8 cellular contexts compared by ENCODE assay signal in the genomic region with DNA sequence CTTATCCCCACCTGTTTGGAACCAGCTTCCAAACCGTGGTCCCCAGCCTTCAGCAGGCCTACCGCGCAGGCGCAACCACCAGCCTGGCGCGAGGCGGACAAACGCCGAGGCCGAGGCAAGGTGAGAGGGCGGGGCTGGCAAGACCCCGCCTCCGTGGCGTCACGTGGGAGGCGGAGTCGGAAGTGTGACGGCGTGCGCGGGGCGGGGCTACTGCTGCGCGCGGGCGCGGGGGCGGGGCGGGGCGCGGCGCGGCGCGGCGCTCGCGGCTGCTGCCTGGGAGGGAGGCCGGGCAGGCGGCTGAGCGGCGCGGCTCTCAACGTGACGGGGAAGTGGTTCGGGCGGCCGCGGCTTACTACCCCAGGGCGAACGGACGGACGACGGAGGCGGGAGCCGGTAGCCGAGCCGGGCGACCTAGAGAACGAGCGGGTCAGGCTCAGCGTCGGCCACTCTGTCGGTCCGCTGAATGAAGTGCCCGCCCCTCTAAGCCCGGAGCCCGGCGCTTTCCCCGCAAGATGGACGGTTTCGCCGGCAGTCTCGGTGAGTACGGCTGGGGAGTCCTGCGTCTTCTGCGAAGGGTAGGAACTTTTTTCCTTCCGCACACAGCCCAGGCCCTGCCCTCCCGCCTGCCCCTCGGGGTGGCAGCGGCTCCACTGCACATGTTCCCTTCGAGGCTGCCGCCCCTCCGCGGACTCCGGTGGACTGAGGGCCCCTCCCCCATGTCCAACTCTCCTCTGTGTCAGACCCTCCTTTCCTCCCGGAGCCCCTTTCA. TPM values are rescaled to one million over a fixed set of nuclear protein-coding genes. Genes with fewer than 3 reads are reported as not detected.
A peak's percentile ranks its signal among the peaks of the same experiment; 100 is the strongest.
DNase-seq lines count a peak whose midpoint lies in the region; ATAC-seq and TF ChIP-seq lines count a peak whose summit lies in the region.

A gene with protein sequence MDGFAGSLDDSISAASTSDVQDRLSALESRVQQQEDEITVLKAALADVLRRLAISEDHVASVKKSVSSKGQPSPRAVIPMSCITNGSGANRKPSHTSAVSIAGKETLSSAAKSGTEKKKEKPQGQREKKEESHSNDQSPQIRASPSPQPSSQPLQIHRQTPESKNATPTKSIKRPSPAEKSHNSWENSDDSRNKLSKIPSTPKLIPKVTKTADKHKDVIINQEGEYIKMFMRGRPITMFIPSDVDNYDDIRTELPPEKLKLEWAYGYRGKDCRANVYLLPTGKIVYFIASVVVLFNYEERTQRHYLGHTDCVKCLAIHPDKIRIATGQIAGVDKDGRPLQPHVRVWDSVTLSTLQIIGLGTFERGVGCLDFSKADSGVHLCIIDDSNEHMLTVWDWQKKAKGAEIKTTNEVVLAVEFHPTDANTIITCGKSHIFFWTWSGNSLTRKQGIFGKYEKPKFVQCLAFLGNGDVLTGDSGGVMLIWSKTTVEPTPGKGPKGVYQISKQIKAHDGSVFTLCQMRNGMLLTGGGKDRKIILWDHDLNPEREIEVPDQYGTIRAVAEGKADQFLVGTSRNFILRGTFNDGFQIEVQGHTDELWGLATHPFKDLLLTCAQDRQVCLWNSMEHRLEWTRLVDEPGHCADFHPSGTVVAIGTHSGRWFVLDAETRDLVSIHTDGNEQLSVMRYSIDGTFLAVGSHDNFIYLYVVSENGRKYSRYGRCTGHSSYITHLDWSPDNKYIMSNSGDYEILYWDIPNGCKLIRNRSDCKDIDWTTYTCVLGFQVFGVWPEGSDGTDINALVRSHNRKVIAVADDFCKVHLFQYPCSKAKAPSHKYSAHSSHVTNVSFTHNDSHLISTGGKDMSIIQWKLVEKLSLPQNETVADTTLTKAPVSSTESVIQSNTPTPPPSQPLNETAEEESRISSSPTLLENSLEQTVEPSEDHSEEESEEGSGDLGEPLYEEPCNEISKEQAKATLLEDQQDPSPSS (plus strand): TSS at position 254 of the 769 bp plus-strand sequence. CDS start 259 bp downstream, at position 513.

- H3K4me3 ChIP-seq in right cardiac atrium (ENCODE audit: low read length) = peak within 1 kb of the TSS; percentile 71
- H3K4me3 ChIP-seq in uterus = peak within 1 kb of the TSS; percentile 73 to 82

- ATAC-seq in GM18499 (IDR thresholded peaks at IDR 0.05; ENCODE audit: insufficient read depth, unreplicated experiment) = peak; percentile 61
- peak; percentile 70 for ATAC-seq in HG02884 (IDR thresholded peaks at IDR 0.05; ENCODE audit: unreplicated experiment)
- ATAC-seq in right cardiac atrium = peak; percentile 97 to 98

- no peaks in the 10 kb centered on the region for H3K4me1 ChIP-seq in right cardiac atrium (ENCODE audit: control insufficient read depth, insufficient read depth, low read length)
- H3K4me1 ChIP-seq in uterus = peaks cover 0 to 12% of the 10 kb centered on the region in 2 donors

- no peak for TF ChIP-seq CTCF in uterus (IDR thresholded peaks at IDR 0.05)

- intact Hi-C loops in right cardiac atrium (cut with DNase I) = no loop called here
- intact Hi-C loops in uterus (cut with DNase I; ENCODE audit: low total_unique reads) = no loop called here

- H3K27me3 ChIP-seq in right cardiac atrium (ENCODE audit: control insufficient read depth, insufficient read depth) = no peaks in the 10 kb centered on the region
- H3K27me3 ChIP-seq in uterus = no peaks in the 10 kb centered on the region

- H3K9me3 ChIP-seq in right cardiac atrium (ENCODE audit: control insufficient read depth, low read length) (no peaks in the 10 kb centered on the region), uterus (no peaks in the 10 kb centered on the region)

- no peaks in the 10 kb centered on the region for H3K36me3 ChIP-seq in uterus

- H3K27ac ChIP-seq in angular gyrus (ENCODE audit: low read depth, low read length) (peak within 1 kb of the TSS; percentile 87), right cardiac atrium (ENCODE audit: low read length) (peak within 1 kb of the TSS; percentile 48), uterus (peak within 1 kb of the TSS; percentile 89 to 90)

- peak; percentile 87 to 94 for DNase-seq in NCI-H187 (lab: John Stamatoyannopoulos, UW)
- DNase-seq in T-helper 2 cell = peak; percentile 83 to 87 (median 84)
- peak; percentile 90 to 97 (median 97) for DNase-seq in right cardiac atrium
- peak; percentile 50 for DNase-seq in pulmonary artery endothelial cell (ENCODE audit: low read depth, low spot score)
- DNase-seq in uterus = peak; percentile 89 to 94

- WGBS in right cardiac atrium = under 1% methylated on average over 87 of the region's 87 CpGs

- peak; percentile 77 to 89 for TF ChIP-seq POLR2A in uterus (IDR thresholded peaks at IDR 0.05)

RNA-seq across cellular contexts. Expression of the gene that starts here (rescaled TPM):
- 10 to 100 TPM in 1 of 4 donors, 1 to 10 TPM in 3; 7.2 to 13.8 (median 8.8) TPM for total RNA-seq in right cardiac atrium
- polyA plus RNA-seq in right cardiac atrium = 3.8 TPM
- 23.5 and 25.3 TPM in 2 replicates for total RNA-seq in pulmonary artery endothelial cell
- 10 to 100 TPM; 27.4 to 96.8 (median 58.0) TPM for total RNA-seq in uterus

Comparison
In these comparisons a context has a peak if more than half of its experiments do, and no peak if none do; other contexts are left out.
1. Peak in every context shown above with its lines: DNase-seq, ATAC-seq, H3K4me3 ChIP-seq and H3K27ac ChIP-seq.